Comparison of ENCODE assay signal across 9 cellular contexts in genomic region chr3:71389911-71390573, GRCh38.
DNase-seq lines count a peak whose midpoint lies in the region; ATAC-seq, FAIRE-seq and TF ChIP-seq lines count a peak whose summit lies in the region.
"Had no signal": no experiment of that assay in that cellular context is flagged by ENCODE, and none has a peak within 500 bp of the region (broad histone marks: within the 10 kb centered on the region; RNA-seq: fewer than 3 reads in every experiment).

No MANE protein-coding gene starts in this region.

- H3K4me3 ChIP-seq in A549, result no peak overlapping the region
- 0 out of 2 replicates have a peak overlapping the region, but pooled peaks have one; percentile 10 for H3K4me3 ChIP-seq in HUES64 (ENCODE audit: low read length)
- H3K4me3 ChIP-seq in neutrophil (ENCODE audit: low read depth in 1 of 2, low read length in 1 of 2), result no peak overlapping the region

- peak; percentile 64 to 79; a peak in 5 of 6 replicates for ATAC-seq in A549
- ATAC-seq in HG02840 (IDR thresholded peaks at IDR 0.05; ENCODE audit: low FRiP score, unreplicated experiment), result no peak

- TF ChIP-seq CTCF in A549 (IDR thresholded peaks at IDR 0.05) (no peak), neutrophil (IDR thresholded peaks at IDR 0.05) (no peak)

- no peak for TF ChIP-seq RAD21 in A549 (conservative IDR thresholded peaks at IDR 0.05 in 1 of 2, IDR thresholded peaks at IDR 0.05 in 1 of 2)

- POLR2A ChIA-PET in A549 (lab: Yijun Ruan, JAX), result interaction anchor here (0.6 kb wide), 1 partner anchor 41 kb away, joined by 5 read pairs; no protein-coding TSS in a partner anchor

- 10% methylated on average over 9 of the region's 9 CpGs for WGBS in A549 (ENCODE audit: missing lambda C conversion rate)
- WGBS in HUES64, result 28% methylated on average over 9 of the region's 9 CpGs

- DNase-seq in A549 (ENCODE audit: low read depth in 1 of 2, low spot score in 1 of 2) (peak in 1 of 2 experiments; percentile 41), fibroblast of peridontal ligament (ENCODE audit: extremely low read depth) (peak; percentile 76), NCI-H146 (lab: John Stamatoyannopoulos, UW) (no peak), NK-92 (lab: John Stamatoyannopoulos, UW; ENCODE audit: unreplicated experiment) (no peak)
- DNase-seq in activated CD4-positive, alpha-beta T cell treated with anti-CD3 and anti-CD28 coated beads, Interleukin-2, amount 50 U/mL, for 1 hour, result peak; percentile 17

- no peak for TF ChIP-seq POLR2A in A549 (IDR thresholded peaks at IDR 0.05; ENCODE audit: low read length)

- H3K9ac ChIP-seq in HUES64 (ENCODE audit: low read depth, low read length), result no peak overlapping the region; the same call in 1 of the 2 replicates

- TF ChIP-seq EP300 in A549 (IDR thresholded peaks at IDR 0.05), result no peak

- CTCF ChIA-PET in A549 (lab: Yijun Ruan, JAX), result interaction anchor here (0.6 to 2.0 kb wide), 4 partner anchors 17 to 319 kb away, joined by 3 to 5 read pairs (median 3); no protein-coding TSS in a partner anchor

- H3K4me2 ChIP-seq in A549, result peak overlapping the region; percentile 89

- FAIRE-seq in A549 (lab: Jason Lieb, UNC), result no peak

- H3K27me3 ChIP-seq in HUES64 (ENCODE audit: insufficient read depth, low read length) (no peaks in the 10 kb centered on the region), neutrophil (no peaks in the 10 kb centered on the region)
- H3K27me3 ChIP-seq: tibial nerve had no signal

- H3K4me1 ChIP-seq in A549 (peaks cover 28% of the 10 kb centered on the region), HUES64 (ENCODE audit: insufficient read depth, low read length) (peaks cover 32% of the 10 kb centered on the region), neutrophil (ENCODE audit: control insufficient read depth in 1 of 2, insufficient read depth in 1 of 2, low read depth in 1 of 2, low read length in 1 of 2) (peaks cover 41 to 56% of the 10 kb centered on the region in 2 experiments)

- H3K27ac ChIP-seq in A549 (peak overlapping the region; percentile 50 to 77; a peak in 5 of 6 replicates), HUES64 (ENCODE audit: low read depth, low read length) (peak overlapping the region; percentile 71), neutrophil (peak overlapping the region; percentile 64)

- H3K9me3 ChIP-seq in A549 (no peaks in the 10 kb centered on the region), HUES64 (ENCODE audit: insufficient read depth, low read depth, low read length) (no peaks in the 10 kb centered on the region), neutrophil (no peaks in the 10 kb centered on the region)
- H3K9me3 ChIP-seq: tibial nerve had no signal

- H3K36me3 ChIP-seq in HUES64 (ENCODE audit: insufficient read depth, low read length) (no peaks in the 10 kb centered on the region), neutrophil (no peaks in the 10 kb centered on the region)
- H3K36me3 ChIP-seq: tibial nerve had no signal

TF ChIP-seq in A549, 52 proteins besides CTCF, POLR2A, EP300 and RAD21:
- TF ChIP-seq MYC (IDR thresholded peaks at IDR 0.05; ENCODE audit: borderline replicate concordance, low read length) (no peak), NFE2L2 (conservative IDR thresholded peaks at IDR 0.05; ENCODE audit: low read length) (no peak), MAFK (IDR thresholded peaks at IDR 0.05; ENCODE audit: partially characterized antibody) (peak; percentile 74), REST (IDR thresholded peaks at IDR 0.05) (no peak), POLR2AphosphoS2 (conservative IDR thresholded peaks at IDR 0.05; ENCODE audit: low read length) (no peak), NPAS2 (CRISPR knock-in tag; IDR thresholded peaks at IDR 0.05; ENCODE audit: borderline replicate concordance) (no peak), ELK1 (IDR thresholded peaks at IDR 0.05; ENCODE audit: low read depth, low read length) (no peak), ZFP36 (IDR thresholded peaks at IDR 0.05; ENCODE audit: borderline replicate concordance, partially characterized antibody) (no peak), HEYL (CRISPR knock-in tag; IDR thresholded peaks at IDR 0.05) (no peak), NR3C1 (IDR thresholded peaks at IDR 0.05) (no peak), CHD4 (IDR thresholded peaks at IDR 0.05; ENCODE audit: borderline replicate concordance) (no peak), MAX (IDR thresholded peaks at IDR 0.05) (0 out of 2 replicates have a peak, but pooled peaks have one; percentile 31), PHF8 (IDR thresholded peaks at IDR 0.05; ENCODE audit: borderline replicate concordance, low read depth) (no peak), USF2 (IDR thresholded peaks at IDR 0.05) (no peak), BHLHE40 (IDR thresholded peaks at IDR 0.05; ENCODE audit: low read depth, low read length) (no peak)

Comparison
In these comparisons a context has a peak if more than half of its experiments do, and no peak if none do; other contexts are left out.
1. DNase-seq: peak in activated CD4-positive, alpha-beta T cell treated with anti-CD3 and anti-CD28 coated beads, Interleukin-2, amount 50 U/mL, for 1 hour (single experiment) and fibroblast of peridontal ligament (single experiment); none in NCI-H146 (single experiment) and NK-92 (single experiment).
2. Peak in every context shown above with its lines, with median percentiles within 50 percentile points of each other: H3K27ac ChIP-seq.